1 cellular context compared by ENCODE assay signal in genomic region chr10:12337407-12337806, GRCh38.
TF ChIP-seq lines count a peak whose summit lies in the region.

No MANE protein-coding gene starts in this region.

TF ChIP-seq in HEK293, 187 proteins besides CTCF, POLR2A, EP300 and RAD21 (continued from another document):
- TF ChIP-seq, protein P1, sequence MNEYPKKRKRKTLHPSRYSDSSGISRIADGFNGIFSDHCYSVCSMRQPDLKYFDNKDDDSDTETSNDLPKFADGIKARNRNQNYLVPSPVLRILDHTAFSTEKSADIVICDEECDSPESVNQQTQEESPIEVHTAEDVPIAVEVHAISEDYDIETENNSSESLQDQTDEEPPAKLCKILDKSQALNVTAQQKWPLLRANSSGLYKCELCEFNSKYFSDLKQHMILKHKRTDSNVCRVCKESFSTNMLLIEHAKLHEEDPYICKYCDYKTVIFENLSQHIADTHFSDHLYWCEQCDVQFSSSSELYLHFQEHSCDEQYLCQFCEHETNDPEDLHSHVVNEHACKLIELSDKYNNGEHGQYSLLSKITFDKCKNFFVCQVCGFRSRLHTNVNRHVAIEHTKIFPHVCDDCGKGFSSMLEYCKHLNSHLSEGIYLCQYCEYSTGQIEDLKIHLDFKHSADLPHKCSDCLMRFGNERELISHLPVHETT (tag by site-specific recombination; IDR thresholded peaks at IDR 0.05): no peak
- no peak for TF ChIP-seq ZNF747 (tag by site-specific recombination; IDR thresholded peaks at IDR 0.05)
- no peak for TF ChIP-seq SETDB1 (IDR thresholded peaks at IDR 0.05; ENCODE audit: insufficient read length, low read length)
- no peak for TF ChIP-seq SCRT2 (tag by site-specific recombination; IDR thresholded peaks at IDR 0.05)
- TF ChIP-seq ZNF571 (tag by site-specific recombination; IDR thresholded peaks at IDR 0.05): no peak
- TF ChIP-seq ZBTB48 (tag by site-specific recombination; IDR thresholded peaks at IDR 0.05): peak; percentile 68
- TF ChIP-seq, protein P2, sequence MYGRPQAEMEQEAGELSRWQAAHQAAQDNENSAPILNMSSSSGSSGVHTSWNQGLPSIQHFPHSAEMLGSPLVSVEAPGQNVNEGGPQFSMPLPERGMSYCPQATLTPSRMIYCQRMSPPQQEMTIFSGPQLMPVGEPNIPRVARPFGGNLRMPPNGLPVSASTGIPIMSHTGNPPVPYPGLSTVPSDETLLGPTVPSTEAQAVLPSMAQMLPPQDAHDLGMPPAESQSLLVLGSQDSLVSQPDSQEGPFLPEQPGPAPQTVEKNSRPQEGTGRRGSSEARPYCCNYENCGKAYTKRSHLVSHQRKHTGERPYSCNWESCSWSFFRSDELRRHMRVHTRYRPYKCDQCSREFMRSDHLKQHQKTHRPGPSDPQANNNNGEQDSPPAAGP (tag by site-specific recombination; IDR thresholded peaks at IDR 0.05): no peak
- peak; percentile 66 for TF ChIP-seq PRDM10 (tag by site-specific recombination; IDR thresholded peaks at IDR 0.05)
- no peak for TF ChIP-seq ZNF664 (tag by site-specific recombination; IDR thresholded peaks at IDR 0.05)
- peak; percentile 65 for TF ChIP-seq ZBTB17 (tag by site-specific recombination; IDR thresholded peaks at IDR 0.05)
- TF ChIP-seq, protein P3, sequence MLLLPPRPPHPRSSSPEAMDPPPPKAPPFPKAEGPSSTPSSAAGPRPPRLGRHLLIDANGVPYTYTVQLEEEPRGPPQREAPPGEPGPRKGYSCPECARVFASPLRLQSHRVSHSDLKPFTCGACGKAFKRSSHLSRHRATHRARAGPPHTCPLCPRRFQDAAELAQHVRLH (tag by site-specific recombination; IDR thresholded peaks at IDR 0.05): no peak
- TF ChIP-seq YY2 (tag by site-specific recombination; IDR thresholded peaks at IDR 0.05): no peak
- TF ChIP-seq ZNF501 (tag by site-specific recombination; IDR thresholded peaks at IDR 0.05): no peak
- TF ChIP-seq ZNF175 (tag by site-specific recombination; IDR thresholded peaks at IDR 0.05): no peak
- no peak for TF ChIP-seq ZNF777 (tag by site-specific recombination; IDR thresholded peaks at IDR 0.05; ENCODE audit: borderline replicate concordance)
- TF ChIP-seq ZNF521 (tag by site-specific recombination; IDR thresholded peaks at IDR 0.05): no peak
- no peak for TF ChIP-seq ZNF366 (tag by site-specific recombination; conservative IDR thresholded peaks at IDR 0.05)
- TF ChIP-seq KLF16 (tag by site-specific recombination; IDR thresholded peaks at IDR 0.05): no peak
- TF ChIP-seq, protein P4, sequence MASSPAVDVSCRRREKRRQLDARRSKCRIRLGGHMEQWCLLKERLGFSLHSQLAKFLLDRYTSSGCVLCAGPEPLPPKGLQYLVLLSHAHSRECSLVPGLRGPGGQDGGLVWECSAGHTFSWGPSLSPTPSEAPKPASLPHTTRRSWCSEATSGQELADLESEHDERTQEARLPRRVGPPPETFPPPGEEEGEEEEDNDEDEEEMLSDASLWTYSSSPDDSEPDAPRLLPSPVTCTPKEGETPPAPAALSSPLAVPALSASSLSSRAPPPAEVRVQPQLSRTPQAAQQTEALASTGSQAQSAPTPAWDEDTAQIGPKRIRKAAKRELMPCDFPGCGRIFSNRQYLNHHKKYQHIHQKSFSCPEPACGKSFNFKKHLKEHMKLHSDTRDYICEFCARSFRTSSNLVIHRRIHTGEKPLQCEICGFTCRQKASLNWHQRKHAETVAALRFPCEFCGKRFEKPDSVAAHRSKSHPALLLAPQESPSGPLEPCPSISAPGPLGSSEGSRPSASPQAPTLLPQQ (tag by site-specific recombination; IDR thresholded peaks at IDR 0.05): 0 out of 2 replicates have a peak, but pooled peaks have one; percentile 16
- no peak for TF ChIP-seq TCF7L2 (IDR thresholded peaks at IDR 0.05; ENCODE audit: borderline replicate concordance, low read depth, low read length)
- no peak for TF ChIP-seq ZNF544 (tag by site-specific recombination; IDR thresholded peaks at IDR 0.05)
- peak; percentile 96 for TF ChIP-seq ZNF629 (tag by site-specific recombination; IDR thresholded peaks at IDR 0.05)
- TF ChIP-seq, protein P5, sequence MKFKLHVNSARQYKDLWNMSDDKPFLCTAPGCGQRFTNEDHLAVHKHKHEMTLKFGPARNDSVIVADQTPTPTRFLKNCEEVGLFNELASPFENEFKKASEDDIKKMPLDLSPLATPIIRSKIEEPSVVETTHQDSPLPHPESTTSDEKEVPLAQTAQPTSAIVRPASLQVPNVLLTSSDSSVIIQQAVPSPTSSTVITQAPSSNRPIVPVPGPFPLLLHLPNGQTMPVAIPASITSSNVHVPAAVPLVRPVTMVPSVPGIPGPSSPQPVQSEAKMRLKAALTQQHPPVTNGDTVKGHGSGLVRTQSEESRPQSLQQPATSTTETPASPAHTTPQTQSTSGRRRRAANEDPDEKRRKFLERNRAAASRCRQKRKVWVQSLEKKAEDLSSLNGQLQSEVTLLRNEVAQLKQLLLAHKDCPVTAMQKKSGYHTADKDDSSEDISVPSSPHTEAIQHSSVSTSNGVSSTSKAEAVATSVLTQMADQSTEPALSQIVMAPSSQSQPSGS (tag by site-specific recombination; IDR thresholded peaks at IDR 0.05; ENCODE audit: low read depth): peak; percentile 98
- TF ChIP-seq ZNF37A (tag by site-specific recombination; IDR thresholded peaks at IDR 0.05): no peak
- TF ChIP-seq BCL11A (tag by site-specific recombination; IDR thresholded peaks at IDR 0.05; ENCODE audit: low read depth): no peak
- TF ChIP-seq ZNF843 (tag by site-specific recombination; IDR thresholded peaks at IDR 0.05): no peak
- TF ChIP-seq ZNF654 (tag by site-specific recombination; IDR thresholded peaks at IDR 0.05; ENCODE audit: low read depth): no peak
- TF ChIP-seq ZNF510 (tag by site-specific recombination; IDR thresholded peaks at IDR 0.05; ENCODE audit: insufficient replicate concordance): no peak
- TF ChIP-seq, protein P6, sequence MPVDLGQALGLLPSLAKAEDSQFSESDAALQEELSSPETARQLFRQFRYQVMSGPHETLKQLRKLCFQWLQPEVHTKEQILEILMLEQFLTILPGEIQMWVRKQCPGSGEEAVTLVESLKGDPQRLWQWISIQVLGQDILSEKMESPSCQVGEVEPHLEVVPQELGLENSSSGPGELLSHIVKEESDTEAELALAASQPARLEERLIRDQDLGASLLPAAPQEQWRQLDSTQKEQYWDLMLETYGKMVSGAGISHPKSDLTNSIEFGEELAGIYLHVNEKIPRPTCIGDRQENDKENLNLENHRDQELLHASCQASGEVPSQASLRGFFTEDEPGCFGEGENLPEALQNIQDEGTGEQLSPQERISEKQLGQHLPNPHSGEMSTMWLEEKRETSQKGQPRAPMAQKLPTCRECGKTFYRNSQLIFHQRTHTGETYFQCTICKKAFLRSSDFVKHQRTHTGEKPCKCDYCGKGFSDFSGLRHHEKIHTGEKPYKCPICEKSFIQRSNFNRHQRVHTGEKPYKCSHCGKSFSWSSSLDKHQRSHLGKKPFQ (tag by site-specific recombination; IDR thresholded peaks at IDR 0.05): no peak
- TF ChIP-seq, protein P7, sequence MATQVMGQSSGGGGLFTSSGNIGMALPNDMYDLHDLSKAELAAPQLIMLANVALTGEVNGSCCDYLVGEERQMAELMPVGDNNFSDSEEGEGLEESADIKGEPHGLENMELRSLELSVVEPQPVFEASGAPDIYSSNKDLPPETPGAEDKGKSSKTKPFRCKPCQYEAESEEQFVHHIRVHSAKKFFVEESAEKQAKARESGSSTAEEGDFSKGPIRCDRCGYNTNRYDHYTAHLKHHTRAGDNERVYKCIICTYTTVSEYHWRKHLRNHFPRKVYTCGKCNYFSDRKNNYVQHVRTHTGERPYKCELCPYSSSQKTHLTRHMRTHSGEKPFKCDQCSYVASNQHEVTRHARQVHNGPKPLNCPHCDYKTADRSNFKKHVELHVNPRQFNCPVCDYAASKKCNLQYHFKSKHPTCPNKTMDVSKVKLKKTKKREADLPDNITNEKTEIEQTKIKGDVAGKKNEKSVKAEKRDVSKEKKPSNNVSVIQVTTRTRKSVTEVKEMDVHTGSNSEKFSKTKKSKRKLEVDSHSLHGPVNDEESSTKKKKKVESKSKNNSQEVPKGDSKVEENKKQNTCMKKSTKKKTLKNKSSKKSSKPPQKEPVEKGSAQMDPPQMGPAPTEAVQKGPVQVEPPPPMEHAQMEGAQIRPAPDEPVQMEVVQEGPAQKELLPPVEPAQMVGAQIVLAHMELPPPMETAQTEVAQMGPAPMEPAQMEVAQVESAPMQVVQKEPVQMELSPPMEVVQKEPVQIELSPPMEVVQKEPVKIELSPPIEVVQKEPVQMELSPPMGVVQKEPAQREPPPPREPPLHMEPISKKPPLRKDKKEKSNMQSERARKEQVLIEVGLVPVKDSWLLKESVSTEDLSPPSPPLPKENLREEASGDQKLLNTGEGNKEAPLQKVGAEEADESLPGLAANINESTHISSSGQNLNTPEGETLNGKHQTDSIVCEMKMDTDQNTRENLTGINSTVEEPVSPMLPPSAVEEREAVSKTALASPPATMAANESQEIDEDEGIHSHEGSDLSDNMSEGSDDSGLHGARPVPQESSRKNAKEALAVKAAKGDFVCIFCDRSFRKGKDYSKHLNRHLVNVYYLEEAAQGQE (tag by site-specific recombination; IDR thresholded peaks at IDR 0.05): no peak
- no peak for TF ChIP-seq YY1 (tag by site-specific recombination; IDR thresholded peaks at IDR 0.05)
- no peak for TF ChIP-seq ZNF114 (tag by site-specific recombination; IDR thresholded peaks at IDR 0.05)
- TF ChIP-seq ZNF600 (tag by site-specific recombination; IDR thresholded peaks at IDR 0.05): peak; percentile 89
- TF ChIP-seq SP7 (tag by site-specific recombination; IDR thresholded peaks at IDR 0.05): no peak
- TF ChIP-seq ZNF423 (tag by site-specific recombination; IDR thresholded peaks at IDR 0.05): no peak
- TF ChIP-seq PATZ1 (tag by site-specific recombination; IDR thresholded peaks at IDR 0.05): no peak
- TF ChIP-seq HOXC10 (CRISPR knock-in tag; IDR thresholded peaks at IDR 0.05): no peak
- TF ChIP-seq ZNF660 (tag by site-specific recombination; IDR thresholded peaks at IDR 0.05): peak; percentile 43; the same call in 1 of the 2 replicates
- TF ChIP-seq ZNF626 (tag by site-specific recombination; IDR thresholded peaks at IDR 0.05): no peak
- no peak for TF ChIP-seq ZNF19 (tag by site-specific recombination; IDR thresholded peaks at IDR 0.05; ENCODE audit: low read depth)
- no peak for TF ChIP-seq KLF1 (tag by site-specific recombination; IDR thresholded peaks at IDR 0.05)
- TF ChIP-seq ZEB2 (tag by site-specific recombination; IDR thresholded peaks at IDR 0.05): peak; percentile 25; the same call in 1 of the 2 replicates
- TF ChIP-seq ZNF624 (tag by site-specific recombination; IDR thresholded peaks at IDR 0.05): no peak
- no peak for TF ChIP-seq KLF8 (tag by site-specific recombination; IDR thresholded peaks at IDR 0.05)
- no peak for TF ChIP-seq PBX3 (CRISPR knock-in tag; IDR thresholded peaks at IDR 0.05)
- TF ChIP-seq ZNF76 (tag by site-specific recombination; IDR thresholded peaks at IDR 0.05; ENCODE audit: borderline replicate concordance, low read depth): no peak
- TF ChIP-seq FEZF1 (tag by site-specific recombination; IDR thresholded peaks at IDR 0.05): no peak
TF ChIP-seq in HEK293: peak in this region for 11.
